In the genomic region with DNA sequence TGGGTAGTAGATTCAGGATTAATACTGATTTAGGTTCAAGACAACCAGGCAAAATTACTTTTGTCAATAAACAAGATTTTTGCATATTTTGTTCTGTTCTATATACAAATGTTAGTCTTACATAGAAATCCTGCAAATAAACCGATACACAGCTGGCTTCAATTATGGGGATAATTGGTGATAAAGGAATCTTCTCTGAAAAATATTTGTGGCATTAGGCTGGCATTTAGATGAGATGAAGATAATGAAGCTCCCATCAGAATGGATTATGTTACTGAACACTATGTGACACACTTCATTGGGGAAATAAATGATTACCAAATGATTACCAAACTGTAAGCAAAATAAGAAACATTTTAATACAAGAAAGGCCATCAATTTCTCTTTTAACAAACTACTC, we compare ENCODE assay signal across 18 cellular contexts.
"Had no signal": no experiment of that assay in that cellular context is flagged by ENCODE, and none has a peak within 500 bp of the region (broad histone marks: within the 10 kb centered on the region; RNA-seq: fewer than 3 reads in every experiment).

No MANE protein-coding gene starts in this region.

- H3K9me3 Mint-ChIP-seq: activated CD4-positive, alpha-beta T cell treated with anti-CD3 and anti-CD28 coated beads, Interleukin-2, amount 10 ng/mL, durations not matched to agents 7 days and 5 days; activated naive CD8-positive, alpha-beta T cell treated with anti-CD3 and anti-CD28 coated beads for 36 hours; activated T-helper 1 cell treated with anti-CD3 and anti-CD28 coated beads, Interleukin-12 subunit alpha, Interleukin-12 subunit beta, Interleukin-2, Interleukin-4 antibody, amounts not matched to agents 30 ng/mL and 10 ng/mL and 1 ng/mL, durations not matched to agents 14 hours and 24 hours and 36 hours; T-helper 2 cell treated with Interferon-gamma antibody and Interleukin-4, amounts not matched to agents 5 μg/mL and 100 μg/mL, for 36 hours had no signal

- DNase-seq: activated CD4-positive, alpha-beta T cell treated with anti-CD3 and anti-CD28 coated beads, Interleukin-2, amount 10 ng/mL, durations not matched to agents 7 days and 5 days; activated CD8-positive, alpha-beta memory T cell treated with anti-CD3 and anti-CD28 coated beads, Interleukin-2, amount 50 U/mL, for 48 hours; activated naive CD8-positive, alpha-beta T cell treated with anti-CD3 and anti-CD28 coated beads for 36 hours; brain microvascular endothelial cell; cortex of kidney; effector memory CD4-positive, alpha-beta T cell; left colon; lower lobe of right lung; nephron progenitor cell; sigmoid colon; spleen; stomach had no signal

- H3K4me3 ChIP-seq: lower lobe of right lung, sigmoid colon, spleen, stomach, thoracic aorta had no signal

- H3K4me3 Mint-ChIP-seq: activated CD4-positive, alpha-beta T cell treated with anti-CD3 and anti-CD28 coated beads, Interleukin-2, amount 10 ng/mL, durations not matched to agents 7 days and 5 days; activated naive CD8-positive, alpha-beta T cell treated with anti-CD3 and anti-CD28 coated beads for 36 hours; activated T-helper 1 cell treated with anti-CD3 and anti-CD28 coated beads, Interleukin-12 subunit alpha, Interleukin-12 subunit beta, Interleukin-2, Interleukin-4 antibody, amounts not matched to agents 30 ng/mL and 10 ng/mL and 1 ng/mL, durations not matched to agents 14 hours and 24 hours and 36 hours; mesothelial cell of epicardium; nephron progenitor cell; T-helper 2 cell treated with Interferon-gamma antibody and Interleukin-4, amounts not matched to agents 5 μg/mL and 100 μg/mL, for 36 hours had no signal

- H3K27ac Mint-ChIP-seq: activated CD4-positive, alpha-beta T cell treated with anti-CD3 and anti-CD28 coated beads, Interleukin-2, amount 10 ng/mL, durations not matched to agents 7 days and 5 days; activated naive CD8-positive, alpha-beta T cell treated with anti-CD3 and anti-CD28 coated beads for 36 hours; activated T-helper 1 cell treated with anti-CD3 and anti-CD28 coated beads, Interleukin-12 subunit alpha, Interleukin-12 subunit beta, Interleukin-2, Interleukin-4 antibody, amounts not matched to agents 30 ng/mL and 10 ng/mL and 1 ng/mL, durations not matched to agents 14 hours and 24 hours and 36 hours; mesothelial cell of epicardium; nephron progenitor cell; T-helper 2 cell treated with Interferon-gamma antibody and Interleukin-4, amounts not matched to agents 5 μg/mL and 100 μg/mL, for 36 hours had no signal

- FAIRE-seq: frontal cortex, islet of Langerhans had no signal

- H3K27ac ChIP-seq: brain microvascular endothelial cell, lower lobe of right lung, sigmoid colon, spleen, stomach had no signal

- ATAC-seq: left colon, lower lobe of right lung had no signal

- H3K9me3 ChIP-seq: lower lobe of right lung, sigmoid colon, spleen, stomach, thoracic aorta had no signal

- H3K36me3 ChIP-seq: brain microvascular endothelial cell, sigmoid colon had no signal

- H3K27me3 Mint-ChIP-seq: activated CD4-positive, alpha-beta T cell treated with anti-CD3 and anti-CD28 coated beads, Interleukin-2, amount 10 ng/mL, durations not matched to agents 7 days and 5 days; activated naive CD8-positive, alpha-beta T cell treated with anti-CD3 and anti-CD28 coated beads for 36 hours had no signal

- H3K27me3 ChIP-seq: brain microvascular endothelial cell, sigmoid colon, spleen, stomach had no signal
